Comparison of ENCODE assay signal across 18 cellular contexts in genomic region chr16:86158688-86159360, GRCh38.
DNase-seq lines count a peak whose midpoint lies in the region; ATAC-seq, FAIRE-seq and TF ChIP-seq lines count a peak whose summit lies in the region.
"Had no signal": no experiment of that assay in that cellular context is flagged by ENCODE, and none has a peak within 500 bp of the region (broad histone marks: within the 10 kb centered on the region; RNA-seq: fewer than 3 reads in every experiment).

No MANE protein-coding gene starts in this region.

- no peak for FAIRE-seq in K562 (lab: Jason Lieb, UNC)
- FAIRE-seq: urothelium cell line had no signal

- no peak overlapping the region for H3K4ac ChIP-seq in mesendoderm (ENCODE audit: low read depth, low read length)

- TF ChIP-seq RAD21 in K562 (CRISPR knock-in tag; conservative IDR thresholded peaks at IDR 0.05 in 1 of 2, IDR thresholded peaks at IDR 0.05 in 1 of 2): no peak

- no peak overlapping the region for H2BK120ac ChIP-seq in mesendoderm (ENCODE audit: low read depth, low read length)

- TF ChIP-seq EP300 in K562 (IDR thresholded peaks at IDR 0.05; ENCODE audit: low read length): no peak

- no peak overlapping the region for H2BK5ac ChIP-seq in mesendoderm (ENCODE audit: low read length)

- H3K27ac ChIP-seq in C4-2B: no peak overlapping the region
- no peak overlapping the region for H3K27ac ChIP-seq in KMS-11
- no peak overlapping the region for H3K27ac ChIP-seq in K562 (ENCODE audit: extremely low read depth, low read depth, low read length)
- no peak overlapping the region for H3K27ac ChIP-seq in mesendoderm (ENCODE audit: low read depth, low read length)
- H3K27ac ChIP-seq: SK-N-MC, VCaP had no signal

- no peak overlapping the region for H3K4me3 ChIP-seq in KMS-11 (IDR thresholded peaks at IDR 0.05; ENCODE audit: insufficient read depth, low read depth, low read length)
- no peak overlapping the region for H3K4me3 ChIP-seq in K562
- H3K4me3 ChIP-seq in mesendoderm (ENCODE audit: low read length): no peak overlapping the region
- H3K4me3 ChIP-seq: SK-N-MC had no signal

- H3K56ac ChIP-seq in mesendoderm (ENCODE audit: low read length): no peak overlapping the region

- intact Hi-C loops in K562 (cut with micrococcal nuclease): no loop called here

- no TSS peak for BruUV-seq in K562 (replicated peaks; lab: Mats Ljungman, UMichigan)

- H3K27me3 ChIP-seq in KMS-11 (ENCODE audit: insufficient read depth, low read depth): no peaks in the 10 kb centered on the region; the same call in 1 of the 2 replicates
- H3K27me3 ChIP-seq in K562 (ENCODE audit: control insufficient read depth in 2 of 2, insufficient read depth in 2 of 2, low read length in 2 of 2): peaks cover under 1 to 3% of the 10 kb centered on the region in 2 experiments; a peak in 3 of 5 replicates
- no peaks in the 10 kb centered on the region for H3K27me3 ChIP-seq in mesendoderm (ENCODE audit: insufficient read depth, low read length, poor library complexity)

- TF ChIP-seq CTCF in C4-2B (conservative IDR thresholded peaks at IDR 0.05) (peak; percentile 19), KMS-11 (conservative IDR thresholded peaks at IDR 0.05; ENCODE audit: low read depth, low read length) (no peak), K562 (IDR thresholded peaks at IDR 0.05 in 2 of 3, conservative IDR thresholded peaks at IDR 0.05 in 1 of 3; ENCODE audit: insufficient read depth in 2 of 3, low read depth in 1 of 3, low read length in 3 of 3) (peak in 2 of 3 experiments; percentile 15 to 32; a peak in 2 of 6 replicates)

- CTCF ChIA-PET in K562 (lab: Yijun Ruan, JAX; ENCODE audit: low intra/inter-chr PET ratio): no interaction called here

- ATAC-seq in K562: no peak
- ATAC-seq: left ventricle myocardium superior; naive thymus-derived CD4-positive, alpha-beta T cell had no signal

- no peaks in the 10 kb centered on the region for H3K9me1 ChIP-seq in K562 (ENCODE audit: control insufficient read depth, insufficient read depth, low read length)

- no peak overlapping the region for H3K9ac ChIP-seq in KMS-11
- H3K9ac ChIP-seq in K562 (ENCODE audit: insufficient read depth in 1 of 2, low read depth in 2 of 2, low read length in 2 of 2): no peak overlapping the region
- no peak overlapping the region for H3K9ac ChIP-seq in mesendoderm (ENCODE audit: low read length)

- DNase-seq in K562 (ENCODE audit: extremely low read depth in 1 of 4, low spot score in 3 of 4) (peak in 2 of 4 experiments; percentile 19 to 21), mesendoderm (peak; percentile 36), AG20443 (ENCODE audit: low spot score) (no peak), NOMO-1 treated with DMSO at 0.1 percent for 48 hours (lab: John Stamatoyannopoulos, UW; ENCODE audit: unreplicated experiment) (no peak), superior temporal gyrus (ENCODE audit: extremely low spot score) (no peak), amniotic stem cell (lab: John Stamatoyannopoulos, UW) (no peak)
- DNase-seq: C1 segment of cervical spinal cord; DMS79 treated with DMSO at 0.1 percent for 48 hours; H7; left ventricle myocardium superior; naive thymus-derived CD4-positive, alpha-beta T cell; NCI-H1105; stimulated activated CD4-positive, alpha-beta T cell treated with anti-CD3 and anti-CD28 coated beads, Interleukin-2, amount 100 ng/mL, for 48 hours had no signal

- no peaks in the 10 kb centered on the region for H3K9me3 ChIP-seq in K562 (replicated peaks; ENCODE audit: control insufficient read depth, insufficient read depth, low read depth, low read length)

- no peak overlapping the region for H4K8ac ChIP-seq in mesendoderm (ENCODE audit: low read depth, low read length)

- TF ChIP-seq POLR2A in K562 (conservative IDR thresholded peaks at IDR 0.05): no peak

- H3K4me1 ChIP-seq in KMS-11 (ENCODE audit: low read depth, poor library complexity, severe bottlenecking): no peaks in the 10 kb centered on the region
- no peaks in the 10 kb centered on the region for H3K4me1 ChIP-seq in K562 (replicated peaks in 1 of 2; ENCODE audit: control insufficient read depth in 2 of 2, insufficient read depth in 2 of 2, low read length in 2 of 2)
- no peaks in the 10 kb centered on the region for H3K4me1 ChIP-seq in mesendoderm (ENCODE audit: control insufficient read depth, low read depth, low read length)

- no peak overlapping the region for H3K23ac ChIP-seq in mesendoderm (ENCODE audit: low read length)

- H4K5ac ChIP-seq in mesendoderm (ENCODE audit: low read length): no peak overlapping the region

- H3K79me1 ChIP-seq in mesendoderm (ENCODE audit: low read length): no peaks in the 10 kb centered on the region

- 4% methylated on average over 10 of the region's 10 CpGs for WGBS in K562 (ENCODE audit: insufficient coverage, low coverage, missing lambda C conversion rate)
- WGBS in mesendoderm (ENCODE audit: extremely low coverage, insufficient coverage, low lambda C conversion rate): no CpG with 5 or more reads among the region's 10 CpGs

- no peaks in the 10 kb centered on the region for H3K79me2 ChIP-seq in KMS-11 (ENCODE audit: insufficient read depth, low read depth)
- no peaks in the 10 kb centered on the region for H3K79me2 ChIP-seq in K562 (ENCODE audit: control insufficient read depth, insufficient read depth, low read length)
- no peaks in the 10 kb centered on the region for H3K79me2 ChIP-seq in mesendoderm (ENCODE audit: control insufficient read depth, insufficient read depth, low read length)

- H4K20me1 ChIP-seq in KMS-11 (ENCODE audit: insufficient read depth) (no peaks in the 10 kb centered on the region), K562 (replicated peaks; ENCODE audit: control insufficient read depth, insufficient read depth, low read length) (no peaks in the 10 kb centered on the region)

- in situ Hi-C loops in K562 (cut with MboI): no loop called here

- no peak overlapping the region for H3K18ac ChIP-seq in mesendoderm (ENCODE audit: low read length)

- no peak overlapping the region for H2BK15ac ChIP-seq in mesendoderm (replicated peaks; ENCODE audit: low read depth)

- H3K4me2 ChIP-seq in KMS-11: no peak overlapping the region
- peak overlapping the region; percentile 62 for H3K4me2 ChIP-seq in K562 (ENCODE audit: insufficient read depth, low read length)
- no peak overlapping the region for H3K4me2 ChIP-seq in mesendoderm (ENCODE audit: low read length)

- H2AK5ac ChIP-seq in mesendoderm (ENCODE audit: low read length): no peak overlapping the region

- no peaks in the 10 kb centered on the region for H3K36me3 ChIP-seq in KMS-11 (ENCODE audit: insufficient read depth)
- no peaks in the 10 kb centered on the region for H3K36me3 ChIP-seq in K562 (ENCODE audit: control insufficient read depth, insufficient read depth, low read length)
- H3K36me3 ChIP-seq in mesendoderm (ENCODE audit: control insufficient read depth, insufficient read depth, low read length): no peaks in the 10 kb centered on the region

- POLR2A ChIA-PET in K562 (lab: Yijun Ruan, JAX): interaction anchor here (1.6 kb wide), 1 partner anchor 16 kb away, joined by 3 read pairs; no protein-coding TSS in a partner anchor

- H2AFZ ChIP-seq in KMS-11 (ENCODE audit: low read depth) (peak overlapping the region; percentile 18; the same call in 1 of the 2 replicates), K562 (ENCODE audit: low read depth, low read length) (peak overlapping the region; percentile 71)

TF ChIP-seq in K562, 482 proteins besides CTCF, POLR2A, EP300 and RAD21 (continues in another document):
- TF ChIP-seq JUN (IDR thresholded peaks at IDR 0.05; ENCODE audit: borderline replicate concordance, low read depth, low read length) (no peak), JUN (CRISPR knock-in tag; IDR thresholded peaks at IDR 0.05; ENCODE audit: borderline replicate concordance) (no peak), CEBPB (tag; IDR thresholded peaks at IDR 0.05) (no peak)
